Comparison of ENCODE assay signal across 10 cellular contexts in the genomic region with DNA sequence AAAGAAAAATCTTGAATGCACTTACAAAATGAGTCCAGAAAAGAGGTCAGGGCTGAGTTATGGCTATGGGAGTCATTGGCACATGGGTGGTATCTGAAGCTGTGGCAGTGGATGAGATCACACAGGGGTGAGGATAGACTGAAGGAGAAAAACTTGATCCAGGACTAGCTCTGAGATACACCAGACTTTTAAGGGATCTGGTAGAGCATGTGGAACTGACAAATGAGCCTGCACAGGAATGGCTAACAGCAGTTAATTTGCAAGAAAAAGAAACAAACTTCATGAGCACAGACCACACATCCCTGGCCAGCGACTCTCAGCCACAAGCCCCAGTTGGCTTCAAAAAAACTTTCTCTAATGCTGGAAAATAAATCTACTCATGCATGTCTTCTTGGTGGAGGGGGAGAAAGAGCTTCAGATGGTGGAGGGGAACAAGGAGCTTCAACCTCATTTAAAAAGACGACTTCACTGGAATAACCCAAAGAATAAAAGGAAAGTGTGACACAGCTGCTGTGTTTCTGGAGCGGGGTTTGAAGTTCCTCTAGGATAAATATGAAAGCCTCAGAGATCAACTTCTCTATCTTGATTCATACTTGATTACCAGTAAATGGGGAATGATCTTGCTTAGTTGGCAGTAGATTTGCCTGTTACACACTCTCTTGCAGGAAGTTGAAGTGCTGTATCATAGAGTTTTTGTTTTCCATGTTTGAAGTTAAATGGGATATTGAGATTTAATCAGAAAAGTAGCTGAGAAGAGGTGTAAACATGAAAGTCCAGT. TPM values are rescaled to one million over a fixed set of nuclear protein-coding genes. Genes with fewer than 3 reads are reported as not detected.
DNase-seq lines count a peak whose midpoint lies in the region; ATAC-seq and TF ChIP-seq lines count a peak whose summit lies in the region.
"Had no signal": no experiment of that assay in that cellular context is flagged by ENCODE, and none has a peak within 500 bp of the region (broad histone marks: within the 10 kb centered on the region; RNA-seq: fewer than 3 reads in every experiment).

No MANE protein-coding gene starts in this region.

- H3K4me2 ChIP-seq in MM.1S (ENCODE audit: low read depth, low read length) = peak overlapping the region; percentile 1; the same call in 1 of the 2 replicates

- no peaks in the 10 kb centered on the region for H3K9me2 ChIP-seq in MM.1S (replicated peaks; ENCODE audit: insufficient read depth, low read length)

- ATAC-seq in HG02642 (IDR thresholded peaks at IDR 0.05; ENCODE audit: poor library complexity, unreplicated experiment) (no peak), HG03469 (IDR thresholded peaks at IDR 0.05; ENCODE audit: unreplicated experiment) (no peak)

- DNase-seq in GM03348 (ENCODE audit: low spot score) = peak; percentile 32
- no peak for DNase-seq in MM.1S
- DNase-seq in esophagus squamous epithelium (lab: John Stamatoyannopoulos, UW) = no peak
- no peak for DNase-seq in prostate gland (ENCODE audit: low spot score)
- DNase-seq in LoVo (ENCODE audit: low spot score) = no peak
- DNase-seq: NCI-H1048 had no signal

- H3K79me2 ChIP-seq in MM.1S (ENCODE audit: low read length) = peaks cover 98% of the 10 kb centered on the region

- no peak overlapping the region for H3K9ac ChIP-seq in MM.1S (ENCODE audit: low read length)

- H3K4me1 ChIP-seq in MM.1S (ENCODE audit: low read length) (peaks cover 23% of the 10 kb centered on the region), esophagus squamous epithelium (peaks cover 35 to 82% (median 43%) of the 10 kb centered on the region in 3 donors), prostate gland (replicated peaks) (no peaks in the 10 kb centered on the region)

- H2AFZ ChIP-seq in MM.1S (ENCODE audit: low read length) = no peak overlapping the region

- H3K27me3 ChIP-seq in MM.1S (replicated peaks; ENCODE audit: insufficient read depth, low read length) (no peaks in the 10 kb centered on the region), esophagus squamous epithelium (no peaks in the 10 kb centered on the region), prostate gland (replicated peaks; ENCODE audit: insufficient read depth) (no peaks in the 10 kb centered on the region)

- TF ChIP-seq POLR2A in esophagus squamous epithelium (IDR thresholded peaks at IDR 0.05) (no peak), prostate gland (IDR thresholded peaks at IDR 0.05) (no peak)

- H3K36me3 ChIP-seq in MM.1S (replicated peaks; ENCODE audit: insufficient read depth, low read length) (peaks cover 14% of the 10 kb centered on the region), esophagus squamous epithelium (peaks cover 0 to 11% (median 6%) of the 10 kb centered on the region in 3 donors), prostate gland (no peaks in the 10 kb centered on the region)

- H3K27ac ChIP-seq in MM.1S (ENCODE audit: low read length) = no peak overlapping the region
- peak overlapping the region; percentile 25 to 77 (median 48) for H3K27ac ChIP-seq in esophagus squamous epithelium
- H3K27ac ChIP-seq in skin epidermis = peak overlapping the region in 16 of 21 experiments; percentile 3 to 73 (median 44)
- no peak overlapping the region for H3K27ac ChIP-seq in prostate gland
- H3K27ac ChIP-seq: SK-N-MC had no signal

- no peak for TF ChIP-seq CTCF in MM.1S (IDR thresholded peaks at IDR 0.05; ENCODE audit: low read length)
- TF ChIP-seq CTCF in esophagus squamous epithelium (IDR thresholded peaks at IDR 0.05) = no peak
- TF ChIP-seq CTCF in prostate gland (IDR thresholded peaks at IDR 0.05) = no peak

- H3K9me3 ChIP-seq in MM.1S (replicated peaks; ENCODE audit: insufficient read depth, low read length) (no peaks in the 10 kb centered on the region), esophagus squamous epithelium (no peaks in the 10 kb centered on the region), prostate gland (no peaks in the 10 kb centered on the region)

- WGBS in esophagus squamous epithelium, 2 donors = 39 to 62% methylated on average over 3 of the region's 3 CpGs
- WGBS in prostate gland = 66% methylated on average over 3 of the region's 3 CpGs

- H3F3A ChIP-seq in MM.1S (ENCODE audit: insufficient read depth, low read length) = no peaks in the 10 kb centered on the region

- intact Hi-C loops in esophagus squamous epithelium (cut with DNase I) = no loop called here
- intact Hi-C loops in prostate gland (cut with DNase I) = no loop called here

- peaks cover 16% of the 10 kb centered on the region; the same call in 1 of the 2 replicates for H4K20me1 ChIP-seq in MM.1S (ENCODE audit: insufficient read depth, low read length)

- H3K4me3 ChIP-seq in MM.1S (ENCODE audit: low read length) (no peak overlapping the region), esophagus squamous epithelium (peak overlapping the region in 1 of 4 donors; percentile 13), skin epidermis (no peak overlapping the region), prostate gland (no peak overlapping the region)
- H3K4me3 ChIP-seq: SK-N-MC had no signal

RNA-seq across cellular contexts. Expression of gene TNFAIP8, which starts 33.7 kb away (rescaled TPM):
- total RNA-seq in esophagus squamous epithelium = 10 to 100 TPM; 19.5 to 44.6 (median 34.9) TPM
- total RNA-seq in prostate gland = 10 to 100 TPM; 21.6 to 40.0 TPM

Comparison
In these comparisons a context has a peak if more than half of its experiments do, and no peak if none do; other contexts are left out.
1. H3K27ac ChIP-seq: peak in esophagus squamous epithelium (4 of 4) and skin epidermis (16 of 21); none in MM.1S (single experiment) and prostate gland (0 of 2).